ENCODE assay signal across 25 cellular contexts in genomic region chr5:87136733-87137132, GRCh38.
DNase-seq lines count a peak whose midpoint lies in the region; ATAC-seq, FAIRE-seq and TF ChIP-seq lines count a peak whose summit lies in the region.
"Had no signal": no experiment of that assay in that cellular context is flagged by ENCODE, and none has a peak within 500 bp of the region (broad histone marks: within the 10 kb centered on the region; RNA-seq: fewer than 3 reads in every experiment).

No MANE protein-coding gene starts in this region.

- H3K79me2 ChIP-seq in GM23248 (ENCODE audit: insufficient read depth) (no peaks in the 10 kb centered on the region), GM12878 (ENCODE audit: control insufficient read depth, insufficient read depth, low read length) (no peaks in the 10 kb centered on the region)

- H3K27ac ChIP-seq in GM23248 = peak overlapping the region; percentile 34
- no peak overlapping the region for H3K27ac ChIP-seq in GM12878 (ENCODE audit: control insufficient read depth, insufficient read depth)
- peak overlapping the region; percentile 17 for H3K27ac ChIP-seq in temporal lobe (ENCODE audit: low read depth, low read length)
- H3K27ac ChIP-seq: body of pancreas, C4-2B, KMS-11, SJCRH30, skin epidermis, stomach had no signal

- H3K4me3 ChIP-seq in GM23248 (no peak overlapping the region), GM12878 (no peak overlapping the region)
- H3K4me3 ChIP-seq: body of pancreas, SJCRH30, skin epidermis, stomach had no signal

- H3K4me2 ChIP-seq in GM23248 (ENCODE audit: unreplicated experiment) (peak overlapping the region; percentile 38), GM12878 (ENCODE audit: control insufficient read depth, insufficient read depth) (no peak overlapping the region)
- H3K4me2 ChIP-seq: KMS-11 had no signal

- H3K36me3 ChIP-seq in GM23248 (ENCODE audit: low read depth) = no peaks in the 10 kb centered on the region
- H3K36me3 ChIP-seq in GM12878 (ENCODE audit: control insufficient read depth in 2 of 2, insufficient read depth in 2 of 2, low read length in 1 of 2) = no peaks in the 10 kb centered on the region
- H3K36me3 ChIP-seq: SJCRH30, stomach had no signal

- H3F3A ChIP-seq in GM23248 (ENCODE audit: insufficient read depth) = 0 out of 2 replicates have a peak, but pooled peaks cover 10% of the 10 kb centered on the region

- FAIRE-seq in GM12878 (lab: Jason Lieb, UNC) (no peak), H54 (lab: Jason Lieb, UNC) (no peak)
- FAIRE-seq: D721Med, GM12892 had no signal

- CTCF ChIA-PET in GM12878 (lab: Yijun Ruan, JAX) = no interaction called here

- BruUV-seq in GM12878 (replicated peaks; lab: Mats Ljungman, UMichigan) = no TSS peak

- TF ChIP-seq RAD21 in GM12878 (IDR thresholded peaks at IDR 0.05; ENCODE audit: insufficient read depth, low read depth, low read length) = no peak

- in situ Hi-C loops in GM23248 (cut with MboI) = no loop called here
- in situ Hi-C loops in GM12878 (cut with MboI) = no loop called here

- no peaks in the 10 kb centered on the region for H3K9me2 ChIP-seq in GM23248 (ENCODE audit: insufficient read depth)

- RAD21 ChIA-PET in GM12878 (lab: Charles Lee; ENCODE audit: unreplicated experiment) = interaction anchor here (0.5 kb wide), 1 partner anchor 20 kb away, joined by 3 read pairs; no protein-coding TSS in a partner anchor

- DNase-seq in GM23248 = no peak
- no peak for DNase-seq in GM12878 (ENCODE audit: low read depth, low spot score)
- DNase-seq in H54 (ENCODE audit: insufficient read length, low spot score) = no peak
- DNase-seq in Kasumi-1 (lab: John Stamatoyannopoulos, UW) = no peak
- no peak for DNase-seq in activated T-cell treated with anti-CD3 and anti-CD28 coated beads, Interleukin-2, amount 50 U/mL, for 1 hour
- DNase-seq: activated CD4-positive, alpha-beta T cell treated with anti-CD3 and anti-CD28 coated beads for 36 hours; activated CD8-positive, alpha-beta T cell treated with anti-CD3 and anti-CD28 coated beads, Interleukin-2, amount 10 ng/mL, durations not matched to agents 7 days and 5 days; activated gamma-delta T cell; HCEC 1CT; naive thymus-derived CD8-positive, alpha-beta T cell; NCI-H1436; NCI-H345; NCI-H774; SJCRH30; stomach; T-cell had no signal

- H3K9ac ChIP-seq in GM23248 = peak overlapping the region; percentile 30
- H3K9ac ChIP-seq in GM12878 (ENCODE audit: control insufficient read depth, insufficient read depth, low read length) = no peak overlapping the region
- H3K9ac ChIP-seq: KMS-11 had no signal

- TF ChIP-seq CTCF in GM12878 (IDR thresholded peaks at IDR 0.05 in 2 of 3, conservative IDR thresholded peaks at IDR 0.05 in 1 of 3; ENCODE audit: control insufficient read depth in 2 of 3, extremely low read depth in 1 of 3, insufficient read depth in 1 of 3, low read depth in 3 of 3, low read length in 3 of 3) = no peak

- H3K4me1 ChIP-seq in GM23248 (ENCODE audit: insufficient read depth) = peaks cover 41% of the 10 kb centered on the region
- H3K4me1 ChIP-seq in GM12878 (ENCODE audit: control insufficient read depth, insufficient read depth, low read length) = no peaks in the 10 kb centered on the region
- H3K4me1 ChIP-seq: body of pancreas had no signal

- SMC1A ChIA-PET in GM12878 (lab: Charles Lee; ENCODE audit: uncharacterized antibody, unreplicated experiment) = interaction anchor here (1.0 to 2.4 kb wide), 4 partner anchors 14 to 31 kb away, joined by 3 to 16 read pairs (median 8); no protein-coding TSS in a partner anchor

- H4K20me1 ChIP-seq in GM23248 (ENCODE audit: insufficient read depth) = no peaks in the 10 kb centered on the region
- H4K20me1 ChIP-seq in GM12878 (ENCODE audit: control insufficient read depth, insufficient read depth) = no peaks in the 10 kb centered on the region

- WGBS in GM23248 (ENCODE audit: low coverage in 1 of 2, low lambda C conversion rate in 2 of 2, missing lambda C conversion rate in 2 of 2), 2 experiments = 94 to 96% methylated on average over 1 of the region's 1 CpG
- 90% methylated on average over 1 of the region's 1 CpG for WGBS in GM12878 (ENCODE audit: insufficient coverage, insufficient replicate concordance, low lambda C conversion rate, missing lambda C conversion rate)

- H2AFZ ChIP-seq in GM23248 (peak overlapping the region; percentile 72), GM12878 (ENCODE audit: control insufficient read depth, low read depth, low read length) (no peak overlapping the region; the same call in 1 of the 2 replicates)

- TF ChIP-seq EP300 in GM12878 (IDR thresholded peaks at IDR 0.05; ENCODE audit: borderline replicate concordance in 1 of 2, control insufficient read depth in 1 of 2, low read depth in 2 of 2, low read length in 2 of 2) = no peak

- intact Hi-C loops in GM12878 (cut with micrococcal nuclease; ENCODE audit: unreplicated experiment) = no loop called here

- TF ChIP-seq POLR2A in GM12878 (IDR thresholded peaks at IDR 0.05; ENCODE audit: low read depth, low read length) = no peak
- no peak for TF ChIP-seq POLR2A in H54 (IDR thresholded peaks at IDR 0.05; ENCODE audit: low read depth, low read length)

- H3K27me3 ChIP-seq in GM23248 (replicated peaks; ENCODE audit: insufficient read depth) (no peaks in the 10 kb centered on the region), GM12878 (replicated peaks in 1 of 2; ENCODE audit: control insufficient read depth in 2 of 2, insufficient read depth in 2 of 2, low read length in 1 of 2) (no peaks in the 10 kb centered on the region)
- H3K27me3 ChIP-seq: body of pancreas, SJCRH30, stomach had no signal

- POLR2A ChIA-PET in GM12878 (lab: Charles Lee) = no interaction called here

- ATAC-seq in GM18519 (IDR thresholded peaks at IDR 0.05; ENCODE audit: low FRiP score, unreplicated experiment) (peak; percentile 39), GM12878 (peak; percentile 42; the same call in 2 of the 3 replicates), GM18498 (IDR thresholded peaks at IDR 0.05; ENCODE audit: unreplicated experiment) (no peak)
- ATAC-seq: activated CD4-positive, alpha-beta T cell treated with anti-CD3 and anti-CD28 coated beads for 36 hours; activated CD8-positive, alpha-beta T cell treated with anti-CD3 and anti-CD28 coated beads, Interleukin-2, amount 10 ng/mL, durations not matched to agents 7 days and 5 days; body of pancreas; naive thymus-derived CD8-positive, alpha-beta T cell; T-cell had no signal

- H3K9me3 ChIP-seq in GM23248 (ENCODE audit: low read depth) (no peaks in the 10 kb centered on the region), GM12878 (replicated peaks; ENCODE audit: control insufficient read depth, insufficient read depth, low read length) (no peaks in the 10 kb centered on the region; the same call in 2 of the 3 replicates)
- H3K9me3 ChIP-seq: body of pancreas, SJCRH30, stomach had no signal

TF ChIP-seq in GM12878, 131 proteins besides CTCF, POLR2A, EP300 and RAD21:
- no peak for TF ChIP-seq RBBP5 (conservative IDR thresholded peaks at IDR 0.05)
